ENCODE assay signal across 1 cellular context in the genomic region with DNA sequence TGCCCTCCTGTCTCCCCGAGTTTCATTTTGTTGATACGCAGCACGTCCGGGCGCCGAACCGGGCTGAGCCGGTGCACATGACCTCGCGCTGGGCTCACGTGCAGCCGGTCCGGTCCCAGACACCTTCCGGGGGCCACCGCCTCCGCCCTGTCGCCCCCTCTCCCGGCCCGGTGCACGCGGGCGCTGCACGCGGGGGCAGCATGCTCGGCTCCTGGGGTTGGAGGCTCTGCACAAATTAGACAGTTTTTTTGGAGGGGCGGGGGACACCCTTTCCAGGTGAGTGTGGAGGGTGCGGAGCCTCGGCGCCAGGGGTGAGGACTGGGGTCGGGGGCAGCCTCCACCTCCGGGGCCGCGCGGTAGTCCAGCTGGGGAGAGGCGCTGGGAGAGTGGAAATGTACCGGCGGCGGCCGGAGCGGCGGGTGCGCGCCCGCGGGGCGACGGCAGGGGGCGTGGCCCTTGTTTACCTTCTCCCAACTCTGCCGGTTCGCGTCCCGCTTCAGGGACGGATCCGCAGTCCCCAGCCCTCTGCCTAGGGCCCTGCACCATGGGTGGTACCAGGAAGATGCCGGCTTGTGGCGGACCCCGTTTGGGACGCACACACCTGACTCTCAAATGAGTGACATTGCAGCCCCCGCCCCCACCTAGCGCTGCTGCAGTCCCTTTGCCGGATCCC.
TF ChIP-seq lines count a peak whose summit lies in the region.

No MANE protein-coding gene starts in this region.

TF ChIP-seq in HepG2, 621 proteins besides CTCF, POLR2A, EP300 and RAD21 (continued from another document and continues in another):
- TF ChIP-seq, protein P1, sequence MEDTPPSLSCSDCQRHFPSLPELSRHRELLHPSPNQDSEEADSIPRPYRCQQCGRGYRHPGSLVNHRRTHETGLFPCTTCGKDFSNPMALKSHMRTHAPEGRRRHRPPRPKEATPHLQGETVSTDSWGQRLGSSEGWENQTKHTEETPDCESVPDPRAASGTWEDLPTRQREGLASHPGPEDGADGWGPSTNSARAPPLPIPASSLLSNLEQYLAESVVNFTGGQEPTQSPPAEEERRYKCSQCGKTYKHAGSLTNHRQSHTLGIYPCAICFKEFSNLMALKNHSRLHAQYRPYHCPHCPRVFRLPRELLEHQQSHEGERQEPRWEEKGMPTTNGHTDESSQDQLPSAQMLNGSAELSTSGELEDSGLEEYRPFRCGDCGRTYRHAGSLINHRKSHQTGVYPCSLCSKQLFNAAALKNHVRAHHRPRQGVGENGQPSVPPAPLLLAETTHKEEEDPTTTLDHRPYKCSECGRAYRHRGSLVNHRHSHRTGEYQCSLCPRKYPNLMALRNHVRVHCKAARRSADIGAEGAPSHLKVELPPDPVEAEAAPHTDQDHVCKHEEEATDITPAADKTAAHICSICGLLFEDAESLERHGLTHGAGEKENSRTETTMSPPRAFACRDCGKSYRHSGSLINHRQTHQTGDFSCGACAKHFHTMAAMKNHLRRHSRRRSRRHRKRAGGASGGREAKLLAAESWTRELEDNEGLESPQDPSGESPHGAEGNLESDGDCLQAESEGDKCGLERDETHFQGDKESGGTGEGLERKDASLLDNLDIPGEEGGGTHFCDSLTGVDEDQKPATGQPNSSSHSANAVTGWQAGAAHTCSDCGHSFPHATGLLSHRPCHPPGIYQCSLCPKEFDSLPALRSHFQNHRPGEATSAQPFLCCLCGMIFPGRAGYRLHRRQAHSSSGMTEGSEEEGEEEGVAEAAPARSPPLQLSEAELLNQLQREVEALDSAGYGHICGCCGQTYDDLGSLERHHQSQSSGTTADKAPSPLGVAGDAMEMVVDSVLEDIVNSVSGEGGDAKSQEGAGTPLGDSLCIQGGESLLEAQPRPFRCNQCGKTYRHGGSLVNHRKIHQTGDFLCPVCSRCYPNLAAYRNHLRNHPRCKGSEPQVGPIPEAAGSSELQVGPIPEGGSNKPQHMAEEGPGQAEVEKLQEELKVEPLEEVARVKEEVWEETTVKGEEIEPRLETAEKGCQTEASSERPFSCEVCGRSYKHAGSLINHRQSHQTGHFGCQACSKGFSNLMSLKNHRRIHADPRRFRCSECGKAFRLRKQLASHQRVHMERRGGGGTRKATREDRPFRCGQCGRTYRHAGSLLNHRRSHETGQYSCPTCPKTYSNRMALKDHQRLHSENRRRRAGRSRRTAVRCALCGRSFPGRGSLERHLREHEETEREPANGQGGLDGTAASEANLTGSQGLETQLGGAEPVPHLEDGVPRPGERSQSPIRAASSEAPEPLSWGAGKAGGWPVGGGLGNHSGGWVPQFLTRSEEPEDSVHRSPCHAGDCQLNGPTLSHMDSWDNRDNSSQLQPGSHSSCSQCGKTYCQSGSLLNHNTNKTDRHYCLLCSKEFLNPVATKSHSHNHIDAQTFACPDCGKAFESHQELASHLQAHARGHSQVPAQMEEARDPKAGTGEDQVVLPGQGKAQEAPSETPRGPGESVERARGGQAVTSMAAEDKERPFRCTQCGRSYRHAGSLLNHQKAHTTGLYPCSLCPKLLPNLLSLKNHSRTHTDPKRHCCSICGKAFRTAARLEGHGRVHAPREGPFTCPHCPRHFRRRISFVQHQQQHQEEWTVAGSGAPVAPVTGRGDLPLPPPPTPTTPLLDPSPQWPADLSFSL (CRISPR knock-in tag; IDR thresholded peaks at IDR 0.05): no peak
- TF ChIP-seq, protein P2, sequence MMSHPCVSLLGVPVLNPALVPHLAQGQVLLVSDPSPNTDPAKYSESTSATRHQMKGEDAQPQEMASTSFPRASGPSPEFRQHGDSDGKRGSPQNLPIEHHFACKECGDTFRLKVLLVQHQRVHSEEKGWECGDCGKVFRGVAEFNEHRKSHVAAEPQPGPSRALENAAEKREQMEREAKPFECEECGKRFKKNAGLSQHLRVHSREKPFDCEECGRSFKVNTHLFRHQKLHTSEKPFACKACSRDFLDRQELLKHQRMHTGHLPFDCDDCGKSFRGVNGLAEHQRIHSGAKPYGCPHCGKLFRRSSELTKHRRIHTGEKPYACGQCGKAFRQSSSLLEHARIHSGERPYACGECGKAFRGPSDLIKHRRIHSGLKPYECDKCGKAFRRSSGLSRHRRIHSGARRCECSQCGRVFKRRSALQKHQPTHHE (CRISPR knock-in tag; IDR thresholded peaks at IDR 0.05; ENCODE audit: borderline replicate concordance): no peak
- TF ChIP-seq ZNF263 (CRISPR knock-in tag; IDR thresholded peaks at IDR 0.05) (no peak), ZNF672 (CRISPR knock-in tag; IDR thresholded peaks at IDR 0.05) (no peak), ZNF383 (CRISPR knock-in tag; IDR thresholded peaks at IDR 0.05; ENCODE audit: borderline replicate concordance) (no peak), ELF1 (CRISPR knock-in tag; IDR thresholded peaks at IDR 0.05) (no peak), HDAC1 (CRISPR knock-in tag; IDR thresholded peaks at IDR 0.05) (peak; percentile 94), ZNF709 (CRISPR knock-in tag; IDR thresholded peaks at IDR 0.05) (peak; percentile 83; the same call in 1 of the 2 replicates), ZBTB3 (CRISPR knock-in tag; IDR thresholded peaks at IDR 0.05; ENCODE audit: borderline replicate concordance, low read depth) (no peak), SCMH1 (CRISPR knock-in tag; IDR thresholded peaks at IDR 0.05; ENCODE audit: borderline replicate concordance) (no peak), MXI1 (IDR thresholded peaks at IDR 0.05; ENCODE audit: borderline replicate concordance, low read depth, low read length) (0 out of 3 replicates have a peak, but pooled peaks have one; percentile 16), U2AF2 (IDR thresholded peaks at IDR 0.05; ENCODE audit: low read depth, low read length) (no peak), ZNF138 (CRISPR knock-in tag; IDR thresholded peaks at IDR 0.05; ENCODE audit: low read depth) (no peak), JUND (CRISPR knock-in tag; IDR thresholded peaks at IDR 0.05) (no peak), POLR2G (IDR thresholded peaks at IDR 0.05; ENCODE audit: low read depth, low read length) (peak; percentile 66), ZNF530 (CRISPR knock-in tag; IDR thresholded peaks at IDR 0.05; ENCODE audit: low read depth) (no peak), WIZ (CRISPR knock-in tag; IDR thresholded peaks at IDR 0.05) (0 out of 2 replicates have a peak, but pooled peaks have one; percentile 18), SP5 (CRISPR knock-in tag; IDR thresholded peaks at IDR 0.05; ENCODE audit: borderline replicate concordance, low read depth) (peak; percentile 70), MYNN (CRISPR knock-in tag; IDR thresholded peaks at IDR 0.05; ENCODE audit: low read depth) (no peak), SMAD9 (CRISPR knock-in tag; IDR thresholded peaks at IDR 0.05) (no peak), KDM6A (CRISPR knock-in tag; IDR thresholded peaks at IDR 0.05; ENCODE audit: low read depth) (no peak), ZFP82 (CRISPR knock-in tag; IDR thresholded peaks at IDR 0.05; ENCODE audit: borderline replicate concordance) (peak; percentile 94; the same call in 1 of the 2 replicates), NONO (IDR thresholded peaks at IDR 0.05) (no peak), NONO (CRISPR knock-in tag; conservative IDR thresholded peaks at IDR 0.05) (peak; percentile 48), FOXO1 (CRISPR knock-in tag; IDR thresholded peaks at IDR 0.05) (peak; percentile 78)
- TF ChIP-seq, protein P3, sequence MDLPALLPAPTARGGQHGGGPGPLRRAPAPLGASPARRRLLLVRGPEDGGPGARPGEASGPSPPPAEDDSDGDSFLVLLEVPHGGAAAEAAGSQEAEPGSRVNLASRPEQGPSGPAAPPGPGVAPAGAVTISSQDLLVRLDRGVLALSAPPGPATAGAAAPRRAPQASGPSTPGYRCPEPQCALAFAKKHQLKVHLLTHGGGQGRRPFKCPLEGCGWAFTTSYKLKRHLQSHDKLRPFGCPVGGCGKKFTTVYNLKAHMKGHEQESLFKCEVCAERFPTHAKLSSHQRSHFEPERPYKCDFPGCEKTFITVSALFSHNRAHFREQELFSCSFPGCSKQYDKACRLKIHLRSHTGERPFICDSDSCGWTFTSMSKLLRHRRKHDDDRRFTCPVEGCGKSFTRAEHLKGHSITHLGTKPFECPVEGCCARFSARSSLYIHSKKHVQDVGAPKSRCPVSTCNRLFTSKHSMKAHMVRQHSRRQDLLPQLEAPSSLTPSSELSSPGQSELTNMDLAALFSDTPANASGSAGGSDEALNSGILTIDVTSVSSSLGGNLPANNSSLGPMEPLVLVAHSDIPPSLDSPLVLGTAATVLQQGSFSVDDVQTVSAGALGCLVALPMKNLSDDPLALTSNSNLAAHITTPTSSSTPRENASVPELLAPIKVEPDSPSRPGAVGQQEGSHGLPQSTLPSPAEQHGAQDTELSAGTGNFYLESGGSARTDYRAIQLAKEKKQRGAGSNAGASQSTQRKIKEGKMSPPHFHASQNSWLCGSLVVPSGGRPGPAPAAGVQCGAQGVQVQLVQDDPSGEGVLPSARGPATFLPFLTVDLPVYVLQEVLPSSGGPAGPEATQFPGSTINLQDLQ (CRISPR knock-in tag; IDR thresholded peaks at IDR 0.05): peak; percentile 65; the same call in 1 of the 2 replicates
- TF ChIP-seq, protein P4, sequence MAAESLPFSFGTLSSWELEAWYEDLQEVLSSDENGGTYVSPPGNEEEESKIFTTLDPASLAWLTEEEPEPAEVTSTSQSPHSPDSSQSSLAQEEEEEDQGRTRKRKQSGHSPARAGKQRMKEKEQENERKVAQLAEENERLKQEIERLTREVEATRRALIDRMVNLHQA (CRISPR knock-in tag; IDR thresholded peaks at IDR 0.05): no peak
- TF ChIP-seq, protein P5, sequence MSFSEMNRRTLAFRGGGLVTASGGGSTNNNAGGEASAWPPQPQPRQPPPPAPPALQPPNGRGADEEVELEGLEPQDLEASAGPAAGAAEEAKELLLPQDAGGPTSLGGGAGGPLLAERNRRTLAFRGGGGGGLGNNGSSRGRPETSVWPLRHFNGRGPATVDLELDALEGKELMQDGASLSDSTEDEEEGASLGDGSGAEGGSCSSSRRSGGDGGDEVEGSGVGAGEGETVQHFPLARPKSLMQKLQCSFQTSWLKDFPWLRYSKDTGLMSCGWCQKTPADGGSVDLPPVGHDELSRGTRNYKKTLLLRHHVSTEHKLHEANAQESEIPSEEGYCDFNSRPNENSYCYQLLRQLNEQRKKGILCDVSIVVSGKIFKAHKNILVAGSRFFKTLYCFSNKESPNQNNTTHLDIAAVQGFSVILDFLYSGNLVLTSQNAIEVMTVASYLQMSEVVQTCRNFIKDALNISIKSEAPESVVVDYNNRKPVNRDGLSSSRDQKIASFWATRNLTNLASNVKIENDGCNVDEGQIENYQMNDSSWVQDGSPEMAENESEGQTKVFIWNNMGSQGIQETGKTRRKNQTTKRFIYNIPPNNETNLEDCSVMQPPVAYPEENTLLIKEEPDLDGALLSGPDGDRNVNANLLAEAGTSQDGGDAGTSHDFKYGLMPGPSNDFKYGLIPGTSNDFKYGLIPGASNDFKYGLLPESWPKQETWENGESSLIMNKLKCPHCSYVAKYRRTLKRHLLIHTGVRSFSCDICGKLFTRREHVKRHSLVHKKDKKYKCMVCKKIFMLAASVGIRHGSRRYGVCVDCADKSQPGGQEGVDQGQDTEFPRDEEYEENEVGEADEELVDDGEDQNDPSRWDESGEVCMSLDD (CRISPR knock-in tag; IDR thresholded peaks at IDR 0.05; ENCODE audit: borderline replicate concordance): no peak; the same call in 1 of the 2 replicates
- TF ChIP-seq, protein P6, sequence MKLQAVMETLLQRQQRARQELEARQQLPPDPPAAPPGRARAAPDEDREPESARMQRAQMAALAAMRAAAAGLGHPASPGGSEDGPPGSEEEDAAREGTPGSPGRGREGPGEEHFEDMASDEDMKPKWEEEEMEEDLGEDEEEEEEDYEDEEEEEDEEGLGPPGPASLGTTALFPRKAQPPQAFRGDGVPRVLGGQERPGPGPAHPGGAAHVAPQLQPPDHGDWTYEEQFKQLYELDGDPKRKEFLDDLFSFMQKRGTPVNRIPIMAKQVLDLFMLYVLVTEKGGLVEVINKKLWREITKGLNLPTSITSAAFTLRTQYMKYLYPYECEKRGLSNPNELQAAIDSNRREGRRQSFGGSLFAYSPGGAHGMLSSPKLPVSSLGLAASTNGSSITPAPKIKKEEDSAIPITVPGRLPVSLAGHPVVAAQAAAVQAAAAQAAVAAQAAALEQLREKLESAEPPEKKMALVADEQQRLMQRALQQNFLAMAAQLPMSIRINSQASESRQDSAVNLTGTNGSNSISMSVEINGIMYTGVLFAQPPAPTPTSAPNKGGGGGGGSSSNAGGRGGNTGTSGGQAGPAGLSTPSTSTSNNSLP (IDR thresholded peaks at IDR 0.05; ENCODE audit: low read depth, low read length): no peak
- TF ChIP-seq, protein P7, sequence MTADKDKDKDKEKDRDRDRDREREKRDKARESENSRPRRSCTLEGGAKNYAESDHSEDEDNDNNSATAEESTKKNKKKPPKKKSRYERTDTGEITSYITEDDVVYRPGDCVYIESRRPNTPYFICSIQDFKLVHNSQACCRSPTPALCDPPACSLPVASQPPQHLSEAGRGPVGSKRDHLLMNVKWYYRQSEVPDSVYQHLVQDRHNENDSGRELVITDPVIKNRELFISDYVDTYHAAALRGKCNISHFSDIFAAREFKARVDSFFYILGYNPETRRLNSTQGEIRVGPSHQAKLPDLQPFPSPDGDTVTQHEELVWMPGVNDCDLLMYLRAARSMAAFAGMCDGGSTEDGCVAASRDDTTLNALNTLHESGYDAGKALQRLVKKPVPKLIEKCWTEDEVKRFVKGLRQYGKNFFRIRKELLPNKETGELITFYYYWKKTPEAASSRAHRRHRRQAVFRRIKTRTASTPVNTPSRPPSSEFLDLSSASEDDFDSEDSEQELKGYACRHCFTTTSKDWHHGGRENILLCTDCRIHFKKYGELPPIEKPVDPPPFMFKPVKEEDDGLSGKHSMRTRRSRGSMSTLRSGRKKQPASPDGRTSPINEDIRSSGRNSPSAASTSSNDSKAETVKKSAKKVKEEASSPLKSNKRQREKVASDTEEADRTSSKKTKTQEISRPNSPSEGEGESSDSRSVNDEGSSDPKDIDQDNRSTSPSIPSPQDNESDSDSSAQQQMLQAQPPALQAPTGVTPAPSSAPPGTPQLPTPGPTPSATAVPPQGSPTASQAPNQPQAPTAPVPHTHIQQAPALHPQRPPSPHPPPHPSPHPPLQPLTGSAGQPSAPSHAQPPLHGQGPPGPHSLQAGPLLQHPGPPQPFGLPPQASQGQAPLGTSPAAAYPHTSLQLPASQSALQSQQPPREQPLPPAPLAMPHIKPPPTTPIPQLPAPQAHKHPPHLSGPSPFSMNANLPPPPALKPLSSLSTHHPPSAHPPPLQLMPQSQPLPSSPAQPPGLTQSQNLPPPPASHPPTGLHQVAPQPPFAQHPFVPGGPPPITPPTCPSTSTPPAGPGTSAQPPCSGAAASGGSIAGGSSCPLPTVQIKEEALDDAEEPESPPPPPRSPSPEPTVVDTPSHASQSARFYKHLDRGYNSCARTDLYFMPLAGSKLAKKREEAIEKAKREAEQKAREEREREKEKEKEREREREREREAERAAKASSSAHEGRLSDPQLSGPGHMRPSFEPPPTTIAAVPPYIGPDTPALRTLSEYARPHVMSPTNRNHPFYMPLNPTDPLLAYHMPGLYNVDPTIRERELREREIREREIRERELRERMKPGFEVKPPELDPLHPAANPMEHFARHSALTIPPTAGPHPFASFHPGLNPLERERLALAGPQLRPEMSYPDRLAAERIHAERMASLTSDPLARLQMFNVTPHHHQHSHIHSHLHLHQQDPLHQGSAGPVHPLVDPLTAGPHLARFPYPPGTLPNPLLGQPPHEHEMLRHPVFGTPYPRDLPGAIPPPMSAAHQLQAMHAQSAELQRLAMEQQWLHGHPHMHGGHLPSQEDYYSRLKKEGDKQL (CRISPR knock-in tag; IDR thresholded peaks at IDR 0.05; ENCODE audit: low read depth): peak; percentile 61; the same call in 1 of the 2 replicates
- TF ChIP-seq, protein P8, sequence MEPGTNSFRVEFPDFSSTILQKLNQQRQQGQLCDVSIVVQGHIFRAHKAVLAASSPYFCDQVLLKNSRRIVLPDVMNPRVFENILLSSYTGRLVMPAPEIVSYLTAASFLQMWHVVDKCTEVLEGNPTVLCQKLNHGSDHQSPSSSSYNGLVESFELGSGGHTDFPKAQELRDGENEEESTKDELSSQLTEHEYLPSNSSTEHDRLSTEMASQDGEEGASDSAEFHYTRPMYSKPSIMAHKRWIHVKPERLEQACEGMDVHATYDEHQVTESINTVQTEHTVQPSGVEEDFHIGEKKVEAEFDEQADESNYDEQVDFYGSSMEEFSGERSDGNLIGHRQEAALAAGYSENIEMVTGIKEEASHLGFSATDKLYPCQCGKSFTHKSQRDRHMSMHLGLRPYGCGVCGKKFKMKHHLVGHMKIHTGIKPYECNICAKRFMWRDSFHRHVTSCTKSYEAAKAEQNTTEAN (CRISPR knock-in tag; conservative IDR thresholded peaks at IDR 0.05): peak; percentile 54; the same call in 1 of the 2 replicates
